1 cellular context compared by ENCODE assay signal in genomic region chr1:35524106-35524505, GRCh38.
TF ChIP-seq lines count a peak whose summit lies in the region.

No MANE protein-coding gene starts in this region.

TF ChIP-seq in H1, 55 proteins besides CTCF, POLR2A, EP300 and RAD21:
- TF ChIP-seq USF2 (IDR thresholded peaks at IDR 0.05; ENCODE audit: low read length), result no peak
- TF ChIP-seq SAP30 (IDR thresholded peaks at IDR 0.05; ENCODE audit: insufficient read depth, insufficient replicate concordance, low read length), result no peak
- TF ChIP-seq SP4 (IDR thresholded peaks at IDR 0.05; ENCODE audit: low read length), result no peak
- no peak for TF ChIP-seq RXRA (IDR thresholded peaks at IDR 0.05; ENCODE audit: insufficient read depth, low read depth, low read length)
- no peak for TF ChIP-seq GABPA (IDR thresholded peaks at IDR 0.05; ENCODE audit: borderline replicate concordance, insufficient read depth, low read length)
- no peak for TF ChIP-seq TEAD4 (IDR thresholded peaks at IDR 0.05; ENCODE audit: low read depth, low read length)
- no peak for TF ChIP-seq CBX5 (IDR thresholded peaks at IDR 0.05; ENCODE audit: low read depth, low read length)
- TF ChIP-seq ATF2 (IDR thresholded peaks at IDR 0.05; ENCODE audit: low read length), result no peak
- TF ChIP-seq SIX5 (IDR thresholded peaks at IDR 0.05; ENCODE audit: low read depth, low read length), result no peak
- no peak for TF ChIP-seq CHD1 (IDR thresholded peaks at IDR 0.05; ENCODE audit: low read depth, low read length)
- no peak for TF ChIP-seq EZH2 (IDR thresholded peaks at IDR 0.05; ENCODE audit: low read depth, low read length, severe bottlenecking)
- TF ChIP-seq JUND (IDR thresholded peaks at IDR 0.05; ENCODE audit: low read length), result no peak
- TF ChIP-seq SP1 (IDR thresholded peaks at IDR 0.05; ENCODE audit: low read depth, low read length), result no peak
- no peak for TF ChIP-seq CREB1 (IDR thresholded peaks at IDR 0.05)
- no peak for TF ChIP-seq SIRT6 (IDR thresholded peaks at IDR 0.05; ENCODE audit: low read length)
- TF ChIP-seq EGR1 (IDR thresholded peaks at IDR 0.05; ENCODE audit: borderline replicate concordance, low read depth, low read length), result no peak
- no peak for TF ChIP-seq KDM5A (IDR thresholded peaks at IDR 0.05; ENCODE audit: low read length)
- no peak for TF ChIP-seq MAFK (IDR thresholded peaks at IDR 0.05; ENCODE audit: low read depth, low read length)
- no peak for TF ChIP-seq ASH2L (IDR thresholded peaks at IDR 0.05; ENCODE audit: low read length)
- TF ChIP-seq SIN3A (conservative IDR thresholded peaks at IDR 0.05 in 1 of 2, IDR thresholded peaks at IDR 0.05 in 1 of 2; ENCODE audit: low read depth in 1 of 2, low read length in 2 of 2), result no peak
TF ChIP-seq in H1: peak in this region for 0.
